ENCODE assay signal across 25 cellular contexts in genomic region chr12:26751179-26751578, GRCh38.
"Had no signal": no experiment of that assay in that cellular context is flagged by ENCODE, and none has a peak within 500 bp of the region (broad histone marks: within the 10 kb centered on the region; RNA-seq: fewer than 3 reads in every experiment).

No MANE protein-coding gene starts in this region.

- H3K9ac ChIP-seq: neural progenitor cell had no signal

- H3K9me3 Mint-ChIP-seq: natural killer cell treated with Interleukin-12 subunit alpha and Interleukin-12 subunit beta and Interleukin-15 and Interleukin-18, amount 100 ng/mL, for 72 hours had no signal

- H2AFZ ChIP-seq: neural progenitor cell had no signal

- H3K9me3 ChIP-seq: esophagus muscularis mucosa, gastrocnemius medialis, ovary, thoracic aorta had no signal

- H3K4me3 ChIP-seq: esophagus muscularis mucosa, gastrocnemius medialis, heart right ventricle, left lung, lower lobe of right lung, neural progenitor cell, ovary, smooth muscle cell, stomach, thoracic aorta, transverse colon had no signal

- H3K27ac ChIP-seq: epithelial cell of prostate, esophagus muscularis mucosa, gastrocnemius medialis, heart right ventricle, left lung, lower lobe of right lung, neural progenitor cell, ovary, stomach, thoracic aorta, transverse colon had no signal

- H3K4me1 ChIP-seq: neural progenitor cell had no signal

- H3K4me2 ChIP-seq: neural progenitor cell, smooth muscle cell had no signal

- H3K27ac Mint-ChIP-seq: neural progenitor cell; stimulated activated effector memory CD8-positive, alpha-beta T cell treated with anti-CD3 and anti-CD28 coated beads, Interleukin-12 subunit alpha, Interleukin-12 subunit beta, amount 100 ng/mL, for 72 hours had no signal

- ATAC-seq: gastrocnemius medialis; heart right ventricle; right cardiac atrium; stimulated activated effector memory CD8-positive, alpha-beta T cell treated with anti-CD3 and anti-CD28 coated beads, Interleukin-12 subunit alpha, Interleukin-12 subunit beta, amount 100 ng/mL, for 72 hours had no signal

- H3K27me3 ChIP-seq: esophagus muscularis mucosa, gastrocnemius medialis, heart right ventricle, left lung, neural progenitor cell, ovary, stomach, transverse colon had no signal

- DNase-seq: effector memory CD4-positive, alpha-beta T cell; gastrocnemius medialis; heart right ventricle; hypothalamus; left lung; lower lobe of right lung; mesenchymal stem cell; midbrain; nucleus accumbens; ovary; right cardiac atrium; stimulated activated CD4-positive, alpha-beta T cell treated with anti-CD3 and anti-CD28 coated beads, Interleukin-4, amount 100 ng/mL, for 1 hour; stimulated activated CD8-positive, alpha-beta memory T cell treated with anti-CD3 and anti-CD28 coated beads, Interleukin-4, amount 100 ng/mL, for 48 hours; stomach; substantia nigra; transverse colon had no signal

- H3K27me3 Mint-ChIP-seq: natural killer cell treated with Interleukin-12 subunit alpha and Interleukin-12 subunit beta and Interleukin-15 and Interleukin-18, amount 100 ng/mL, for 72 hours had no signal

- H3K4me3 Mint-ChIP-seq: neural progenitor cell; stimulated activated effector memory CD8-positive, alpha-beta T cell treated with anti-CD3 and anti-CD28 coated beads, Interleukin-12 subunit alpha, Interleukin-12 subunit beta, amount 100 ng/mL, for 72 hours had no signal

- FAIRE-seq: endometrium, islet of Langerhans had no signal

- H3K36me3 ChIP-seq: esophagus muscularis mucosa, gastrocnemius medialis, heart right ventricle, left lung, lower lobe of right lung, neural progenitor cell, ovary, stomach, thoracic aorta, transverse colon had no signal

- H3K36me3 Mint-ChIP-seq: natural killer cell treated with Interleukin-12 subunit alpha and Interleukin-12 subunit beta and Interleukin-15 and Interleukin-18, amount 100 ng/mL, for 72 hours; neural progenitor cell; stimulated activated effector memory CD8-positive, alpha-beta T cell treated with anti-CD3 and anti-CD28 coated beads, Interleukin-12 subunit alpha, Interleukin-12 subunit beta, amount 100 ng/mL, for 72 hours had no signal
